8 cellular contexts compared by ENCODE assay signal in the genomic region with DNA sequence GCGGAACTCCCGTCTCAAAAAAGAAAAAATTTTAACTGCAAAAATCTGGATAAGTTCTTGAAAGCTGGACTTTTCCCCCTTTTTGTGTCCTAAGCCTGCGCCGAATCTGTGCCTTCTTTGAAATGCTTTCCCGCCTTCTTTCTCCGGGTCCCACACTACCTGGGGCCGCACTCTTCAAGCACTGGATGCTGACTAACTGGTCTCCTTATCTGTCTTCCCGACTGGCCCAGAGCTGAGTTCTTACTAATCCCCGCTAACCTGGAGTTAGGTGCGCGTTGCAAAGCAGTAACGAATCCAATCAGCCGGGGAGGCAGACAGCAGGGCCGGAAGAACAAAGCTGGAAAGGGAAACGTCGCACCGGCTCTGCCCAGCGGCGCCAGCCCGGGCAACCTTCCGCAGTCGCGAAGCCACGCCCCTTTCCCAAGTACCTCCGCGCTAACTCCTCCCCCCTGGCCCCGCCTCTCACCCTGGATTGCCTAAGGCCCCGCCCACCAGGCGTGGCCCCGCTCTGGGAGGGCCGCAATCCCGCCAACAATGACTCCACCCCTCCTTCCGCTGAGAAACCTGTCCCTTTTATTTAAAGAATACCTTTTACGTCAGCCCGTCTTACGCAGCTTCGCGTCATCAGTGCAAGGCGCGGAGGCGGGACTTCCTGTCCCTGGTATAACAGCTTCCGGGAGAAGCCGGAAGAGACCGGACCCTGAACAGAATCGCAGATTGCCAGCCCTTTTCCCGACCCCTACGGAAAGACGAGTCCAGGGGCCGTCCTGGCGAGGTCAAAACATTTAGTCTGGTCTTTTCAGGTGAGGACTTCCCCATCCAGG. TPM values are rescaled to one million over a fixed set of nuclear protein-coding genes. Genes with fewer than 3 reads are reported as not detected.
A peak's percentile ranks its signal among the peaks of the same experiment; 100 is the strongest.
DNase-seq lines count a peak whose midpoint lies in the region; ATAC-seq and TF ChIP-seq lines count a peak whose summit lies in the region.

A gene (plus strand): TSS at position 666 of the 824 bp plus-strand sequence. CDS start 737 bp downstream, outside the sequence.

- H3K27ac ChIP-seq in ascending aorta (peak within 1 kb of the TSS; percentile 96 to 97), right cardiac atrium (ENCODE audit: low read length) (peak within 1 kb of the TSS; percentile 96), uterus (peak within 1 kb of the TSS; percentile 92 to 98)

- TF ChIP-seq POLR2A in uterus (IDR thresholded peaks at IDR 0.05) = peak; percentile 63 to 85

- peaks cover 29% of the 10 kb centered on the region for H3K36me3 Mint-ChIP-seq in T-helper 2 cell treated with Interferon-gamma antibody and Interleukin-4, amounts not matched to agents 5 μg/mL and 100 μg/mL, for 36 hours (ENCODE audit: low read depth)

- no peaks in the 10 kb centered on the region for H3K9me3 Mint-ChIP-seq in T-helper 2 cell treated with Interferon-gamma antibody and Interleukin-4, amounts not matched to agents 5 μg/mL and 100 μg/mL, for 36 hours

- DNase-seq in NCI-H1930 (lab: John Stamatoyannopoulos, UW) (peak; percentile 98), ascending aorta (ENCODE audit: low spot score in 2 of 2) (peak; percentile 98 to 99), right cardiac atrium (peak; percentile 99), pulmonary artery endothelial cell (ENCODE audit: low read depth, low spot score) (peak; percentile 98), uterus (peak; percentile 99)
- DNase-seq in T-helper 2 cell treated with Interferon-gamma antibody and Interleukin-4, amounts not matched to agents 5 μg/mL and 100 μg/mL, for 36 hours (ENCODE audit: low spot score) = peak; percentile 99

- H3K27ac Mint-ChIP-seq in T-helper 2 cell treated with Interferon-gamma antibody and Interleukin-4, amounts not matched to agents 5 μg/mL and 100 μg/mL, for 36 hours = peak within 1 kb of the TSS; percentile 99

- peaks cover 27% of the 10 kb centered on the region for H3K4me1 Mint-ChIP-seq in T-helper 2 cell treated with Interferon-gamma antibody and Interleukin-4, amounts not matched to agents 5 μg/mL and 100 μg/mL, for 36 hours (ENCODE audit: low read depth)

- intact Hi-C loops in ascending aorta (cut with DNase I) (loop anchor here (1.0 to 5.0 kb wide), 6 partner anchors 14 to 114 kb away; a partner anchor contains a TSS), right cardiac atrium (cut with DNase I) (no loop called here), uterus (cut with DNase I; ENCODE audit: low total_unique reads) (no loop called here)

- H3K4me3 ChIP-seq in ascending aorta (peak within 1 kb of the TSS; percentile 75 to 92), right cardiac atrium (ENCODE audit: low read length) (peak within 1 kb of the TSS; percentile 94), uterus (peak within 1 kb of the TSS; percentile 85 to 87)

- TF ChIP-seq CTCF in ascending aorta (IDR thresholded peaks at IDR 0.05) (no peak), uterus (IDR thresholded peaks at IDR 0.05) (no peak)

- no peaks in the 10 kb centered on the region for H3K27me3 Mint-ChIP-seq in T-helper 2 cell treated with Interferon-gamma antibody and Interleukin-4, amounts not matched to agents 5 μg/mL and 100 μg/mL, for 36 hours (ENCODE audit: low read depth)

- ATAC-seq in GM18502 (IDR thresholded peaks at IDR 0.05; ENCODE audit: poor library complexity, unreplicated experiment) (peak; percentile 86), HG02970 (IDR thresholded peaks at IDR 0.05; ENCODE audit: low FRiP score, unreplicated experiment) (peak; percentile 92), right cardiac atrium (peak; percentile 96 to 97)

- peak within 1 kb of the TSS; percentile 99 for H3K4me3 Mint-ChIP-seq in T-helper 2 cell treated with Interferon-gamma antibody and Interleukin-4, amounts not matched to agents 5 μg/mL and 100 μg/mL, for 36 hours

- H3K27me3 ChIP-seq in ascending aorta (no peaks in the 10 kb centered on the region), right cardiac atrium (ENCODE audit: control insufficient read depth, insufficient read depth) (no peaks in the 10 kb centered on the region), uterus (no peaks in the 10 kb centered on the region)

- H3K36me3 ChIP-seq in ascending aorta (peaks cover 22 to 35% of the 10 kb centered on the region in 2 donors), uterus (no peaks in the 10 kb centered on the region)

- H3K4me1 ChIP-seq in ascending aorta = peaks cover 5 to 22% of the 10 kb centered on the region in 2 donors
- H3K4me1 ChIP-seq in right cardiac atrium (ENCODE audit: control insufficient read depth, insufficient read depth, low read length) = no peaks in the 10 kb centered on the region
- peaks cover 0 to 22% of the 10 kb centered on the region in 2 donors for H3K4me1 ChIP-seq in uterus

- under 1% methylated on average over 50 of the region's 50 CpGs for WGBS in right cardiac atrium

- H3K9me3 ChIP-seq in ascending aorta = no peaks in the 10 kb centered on the region
- H3K9me3 ChIP-seq in right cardiac atrium (ENCODE audit: control insufficient read depth, low read length) = no peaks in the 10 kb centered on the region
- H3K9me3 ChIP-seq in uterus = no peaks in the 10 kb centered on the region

RNA-seq across cellular contexts. Expression of the gene that starts here (rescaled TPM):
- 27.9 TPM for total RNA-seq in ascending aorta
- 10 to 100 TPM; 23.5 to 27.6 (median 26.6) TPM for total RNA-seq in right cardiac atrium
- polyA plus RNA-seq in right cardiac atrium = 26.3 TPM
- total RNA-seq in pulmonary artery endothelial cell = 25.8 and 34.8 TPM in 2 replicates
- total RNA-seq in uterus = 10 to 100 TPM in 3 of 4 donors, 1 to 10 TPM in 1; 7.4 to 41.8 (median 32.6) TPM

Comparison
In these comparisons a context has a peak if more than half of its experiments do, and no peak if none do; other contexts are left out.
1. Peak in every context shown above with its lines: DNase-seq, ATAC-seq, H3K4me3 ChIP-seq and H3K27ac ChIP-seq.